18 cellular contexts compared by ENCODE assay signal in the genomic region with DNA sequence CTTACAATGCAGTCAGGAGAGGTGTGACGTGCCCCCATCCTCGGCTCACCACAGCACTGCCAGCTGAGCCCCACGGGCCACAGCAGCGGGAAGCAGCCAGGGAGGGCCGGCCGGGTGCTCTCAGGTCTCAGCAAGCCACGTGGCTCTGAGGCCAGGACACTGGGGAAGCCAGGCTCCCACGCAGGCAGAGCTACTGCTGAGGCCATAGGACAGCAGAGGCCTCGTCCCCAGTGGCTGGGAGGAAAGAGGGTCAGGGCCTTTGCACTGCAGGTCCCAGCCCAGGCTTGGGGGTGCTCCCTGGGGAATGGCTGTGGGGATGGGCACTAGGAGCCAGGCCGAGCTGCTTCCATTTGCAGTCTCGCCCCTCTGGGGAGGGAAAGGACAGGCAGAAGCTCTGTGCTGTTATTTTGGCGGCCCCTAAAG. TPM values are rescaled to one million over a fixed set of nuclear protein-coding genes. Genes with fewer than 3 reads are reported as not detected.
"Had no signal": no experiment of that assay in that cellular context is flagged by ENCODE, and none has a peak within 500 bp of the region (broad histone marks: within the 10 kb centered on the region; RNA-seq: fewer than 3 reads in every experiment).

No MANE protein-coding gene starts in this region.

- H3K9me3 ChIP-seq: upper lobe of left lung had no signal

- H3K27ac ChIP-seq: upper lobe of left lung had no signal

- ATAC-seq: activated naive CD4-positive, alpha-beta T cell treated with anti-CD3 and anti-CD28 coated beads, Interleukin-2, amount 50 U/mL, for 72 hours; activated T-cell treated with anti-CD3 and anti-CD28 coated beads, Interleukin-2, amount 50 U/mL, for 72 hours; esophagus mucosa; left colon had no signal

- DNase-seq: activated CD4-positive, alpha-beta T cell treated with anti-CD3 and anti-CD28 coated beads, Interleukin-2, amount 10 ng/mL, durations not matched to agents 24 days and 14 days; activated CD4-positive, CD25-positive, alpha-beta regulatory T cell; activated CD8-positive, alpha-beta memory T cell treated with anti-CD3 and anti-CD28 coated beads, Interleukin-2, amount 50 U/mL, for 48 hours; activated gamma-delta T cell; activated T-cell treated with anti-CD3 and anti-CD28 coated beads, Interleukin-2, amount 50 U/mL, for 72 hours; caudate nucleus; immature natural killer cell; left colon; mammary epithelial cell; naive B cell; stimulated activated CD4-positive, alpha-beta T cell treated with anti-CD3 and anti-CD28 coated beads, Interleukin-4, amount 100 ng/mL, for 4 hours; stimulated activated CD8-positive, alpha-beta memory T cell treated with anti-CD3 and anti-CD28 coated beads, Interleukin-4, amount 100 ng/mL, for 48 hours; upper lobe of left lung had no signal

- H3K4me3 ChIP-seq: skin epidermis, upper lobe of left lung had no signal

- H3K27me3 ChIP-seq: upper lobe of left lung had no signal

RNA-seq across cellular contexts. Expression of a gene that starts 18.0 kb away (rescaled TPM):
- total RNA-seq: temporal lobe had no signal

RNA-seq across cellular contexts. Expression of a gene that starts 38.3 kb away (rescaled TPM):
- total RNA-seq: activated CD4-positive, alpha-beta T cell treated with anti-CD3 and anti-CD28 coated beads, Interleukin-2, amount 10 ng/mL, durations not matched to agents 24 days and 14 days; activated naive CD4-positive, alpha-beta T cell treated with anti-CD3 and anti-CD28 coated beads, Interleukin-2, amount 50 U/mL, for 72 hours; activated T-cell treated with anti-CD3 and anti-CD28 coated beads, Interleukin-2, amount 50 U/mL, for 72 hours; esophagus mucosa; left colon; mammary epithelial cell; mononuclear cell; temporal lobe; upper lobe of left lung had no signal
- polyA plus RNA-seq: immature natural killer cell, mammary epithelial cell had no signal
